Comparison of ENCODE assay signal across 14 cellular contexts in the genomic region with DNA sequence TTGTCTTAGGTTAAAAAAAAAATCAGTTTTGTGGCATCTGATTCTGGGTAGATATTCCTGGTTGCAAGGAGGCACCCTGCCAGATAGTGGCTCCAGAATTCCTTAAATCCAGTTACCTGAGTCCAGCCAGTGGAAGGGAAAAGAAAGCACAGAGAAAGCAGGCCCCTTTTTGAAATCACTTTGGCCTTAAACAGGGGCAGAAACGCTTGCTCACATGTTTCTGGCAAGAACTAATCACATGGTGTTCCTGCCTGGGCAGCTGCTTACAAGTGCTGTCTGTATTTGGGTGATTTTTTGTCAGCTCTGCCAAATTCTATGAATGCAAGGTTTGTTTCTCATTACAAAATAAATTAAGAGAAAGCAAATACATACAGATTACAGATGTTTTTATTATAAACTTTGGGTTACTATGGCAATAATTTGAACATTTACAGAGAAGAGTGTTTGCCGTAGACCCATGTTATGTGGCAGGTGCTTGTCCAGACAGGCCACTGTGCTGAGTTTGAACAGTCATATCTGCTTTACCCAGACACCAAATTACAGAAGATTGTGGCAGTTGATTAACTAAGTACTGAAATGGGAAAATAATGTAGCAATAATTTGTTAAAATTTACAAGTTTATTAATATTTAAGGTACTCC.
DNase-seq lines count a peak whose midpoint lies in the region; ATAC-seq, FAIRE-seq and TF ChIP-seq lines count a peak whose summit lies in the region.
"Had no signal": no experiment of that assay in that cellular context is flagged by ENCODE, and none has a peak within 500 bp of the region (broad histone marks: within the 10 kb centered on the region; RNA-seq: fewer than 3 reads in every experiment).

No MANE protein-coding gene starts in this region.

- H3K4me3 ChIP-seq in body of pancreas = no peak overlapping the region
- H3K4me3 ChIP-seq: PC-9 had no signal

- H3K9me3 ChIP-seq in body of pancreas = no peaks in the 10 kb centered on the region

- H3K27ac Mint-ChIP-seq in natural killer cell treated with Interleukin-12 subunit alpha and Interleukin-12 subunit beta and Interleukin-15 and Interleukin-18, amount 100 ng/mL, for 72 hours = no peak overlapping the region
- H3K27ac Mint-ChIP-seq: activated CD4-positive, alpha-beta memory T cell treated with anti-CD3 and anti-CD28 coated beads, Interleukin-2, amount 10 ng/mL, durations not matched to agents 7 days and 5 days; stimulated activated naive CD8-positive, alpha-beta T cell treated with anti-CD3 and anti-CD28 coated beads, Interleukin-15, Interleukin-2, amounts not matched to agents 100 ng/mL and 50 ng/mL, for 24 hours; T-helper 2 cell treated with Interferon-gamma antibody and Interleukin-4, amounts not matched to agents 5 μg/mL and 100 μg/mL, for 36 hours had no signal

- peaks cover 7% of the 10 kb centered on the region for H3K36me3 Mint-ChIP-seq in natural killer cell treated with Interleukin-12 subunit alpha and Interleukin-12 subunit beta and Interleukin-15 and Interleukin-18, amount 100 ng/mL, for 72 hours

- H3K36me3 ChIP-seq in body of pancreas (replicated peaks in 1 of 2; ENCODE audit: insufficient read depth in 1 of 2, low read depth in 2 of 2) = no peaks in the 10 kb centered on the region

- no peak overlapping the region for H3K4me3 Mint-ChIP-seq in natural killer cell treated with Interleukin-12 subunit alpha and Interleukin-12 subunit beta and Interleukin-15 and Interleukin-18, amount 100 ng/mL, for 72 hours
- H3K4me3 Mint-ChIP-seq: activated CD4-positive, alpha-beta memory T cell treated with anti-CD3 and anti-CD28 coated beads, Interleukin-2, amount 10 ng/mL, durations not matched to agents 7 days and 5 days; stimulated activated naive CD8-positive, alpha-beta T cell treated with anti-CD3 and anti-CD28 coated beads, Interleukin-15, Interleukin-2, amounts not matched to agents 100 ng/mL and 50 ng/mL, for 24 hours; T-helper 2 cell treated with Interferon-gamma antibody and Interleukin-4, amounts not matched to agents 5 μg/mL and 100 μg/mL, for 36 hours had no signal

- H3K4me1 Mint-ChIP-seq in natural killer cell treated with Interleukin-12 subunit alpha and Interleukin-12 subunit beta and Interleukin-15 and Interleukin-18, amount 100 ng/mL, for 72 hours (ENCODE audit: low read depth in 2 of 2) = no peaks in the 10 kb centered on the region
- H3K4me1 Mint-ChIP-seq: activated CD4-positive, alpha-beta memory T cell treated with anti-CD3 and anti-CD28 coated beads, Interleukin-2, amount 10 ng/mL, durations not matched to agents 7 days and 5 days had no signal

- H3K27ac ChIP-seq in body of pancreas = peak overlapping the region in 1 of 4 donors; percentile 16
- H3K27ac ChIP-seq: C4-2B, PC-9 had no signal

- H3K27me3 Mint-ChIP-seq in natural killer cell treated with Interleukin-12 subunit alpha and Interleukin-12 subunit beta and Interleukin-15 and Interleukin-18, amount 100 ng/mL, for 72 hours = no peaks in the 10 kb centered on the region
- H3K27me3 Mint-ChIP-seq: activated CD4-positive, alpha-beta memory T cell treated with anti-CD3 and anti-CD28 coated beads, Interleukin-2, amount 10 ng/mL, durations not matched to agents 7 days and 5 days; stimulated activated naive CD8-positive, alpha-beta T cell treated with anti-CD3 and anti-CD28 coated beads, Interleukin-15, Interleukin-2, amounts not matched to agents 100 ng/mL and 50 ng/mL, for 24 hours had no signal

- H3K9me3 Mint-ChIP-seq in natural killer cell treated with Interleukin-12 subunit alpha and Interleukin-12 subunit beta and Interleukin-15 and Interleukin-18, amount 100 ng/mL, for 72 hours = peaks cover 5% of the 10 kb centered on the region

- no peak for TF ChIP-seq POLR2A in body of pancreas (IDR thresholded peaks at IDR 0.05)
- TF ChIP-seq POLR2A in H54 (IDR thresholded peaks at IDR 0.05; ENCODE audit: low read depth, low read length) = no peak

- FAIRE-seq in H54 (lab: Jason Lieb, UNC) = no peak

- intact Hi-C loops in body of pancreas (cut with DNase I) = no loop called here

- H3K27me3 ChIP-seq in body of pancreas = no peaks in the 10 kb centered on the region

- ATAC-seq in body of pancreas = peak; percentile 40
- no peak for ATAC-seq in natural killer cell treated with Interleukin-12 subunit alpha and Interleukin-12 subunit beta and Interleukin-15 and Interleukin-18, amount 100 ng/mL, for 72 hours

- DNase-seq in DMS53 treated with DMSO at 0.1 percent for 48 hours (lab: John Stamatoyannopoulos, UW; ENCODE audit: unreplicated experiment) = peak; percentile 1
- DNase-seq in NCI-H1930 (lab: John Stamatoyannopoulos, UW) = peak; percentile 69 to 79
- peak in 1 of 4 donors; percentile 9 for DNase-seq in body of pancreas
- peak; percentile 40 for DNase-seq in midbrain (lab: John Stamatoyannopoulos, UW)
- no peak for DNase-seq in stimulated activated CD4-positive, alpha-beta T cell treated with anti-CD3 and anti-CD28 coated beads, Interleukin-2, amount 100 ng/mL, for 48 hours
- no peak for DNase-seq in HT-29 (ENCODE audit: low spot score)
- DNase-seq in natural killer cell treated with Interleukin-12 subunit alpha and Interleukin-12 subunit beta and Interleukin-15 and Interleukin-18, amount 100 ng/mL, for 72 hours (ENCODE audit: low spot score) = no peak
- no peak for DNase-seq in H54 (ENCODE audit: insufficient read length, low spot score)
- DNase-seq: activated CD4-positive, alpha-beta memory T cell treated with anti-CD3 and anti-CD28 coated beads, Interleukin-2, amount 10 ng/mL, durations not matched to agents 7 days and 5 days; activated naive CD4-positive, alpha-beta T cell treated with Interleukin-2 at 50 U/mL for 16 hours; PC-9 had no signal

- H3K4me1 ChIP-seq in body of pancreas = no peaks in the 10 kb centered on the region

- TF ChIP-seq CTCF in body of pancreas (IDR thresholded peaks at IDR 0.05) = no peak

- 10 to 24% methylated on average over 2 of the region's 2 CpGs for WGBS in body of pancreas, 2 donors

Comparison
In these comparisons a context has a peak if more than half of its experiments do, and no peak if none do; other contexts are left out.
1. DNase-seq: peak in DMS53 treated with DMSO at 0.1 percent for 48 hours (single experiment), NCI-H1930 (2 of 2) and midbrain (single experiment); none in stimulated activated CD4-positive, alpha-beta T cell treated with anti-CD3 and anti-CD28 coated beads, Interleukin-2, amount 100 ng/mL, for 48 hours (0 of 2), HT-29 (single experiment), natural killer cell treated with Interleukin-12 subunit alpha and Interleukin-12 subunit beta and Interleukin-15 and Interleukin-18, amount 100 ng/mL, for 72 hours (single experiment) and H54 (single experiment).